ENCODE assay signal across 14 cellular contexts in the genomic region with DNA sequence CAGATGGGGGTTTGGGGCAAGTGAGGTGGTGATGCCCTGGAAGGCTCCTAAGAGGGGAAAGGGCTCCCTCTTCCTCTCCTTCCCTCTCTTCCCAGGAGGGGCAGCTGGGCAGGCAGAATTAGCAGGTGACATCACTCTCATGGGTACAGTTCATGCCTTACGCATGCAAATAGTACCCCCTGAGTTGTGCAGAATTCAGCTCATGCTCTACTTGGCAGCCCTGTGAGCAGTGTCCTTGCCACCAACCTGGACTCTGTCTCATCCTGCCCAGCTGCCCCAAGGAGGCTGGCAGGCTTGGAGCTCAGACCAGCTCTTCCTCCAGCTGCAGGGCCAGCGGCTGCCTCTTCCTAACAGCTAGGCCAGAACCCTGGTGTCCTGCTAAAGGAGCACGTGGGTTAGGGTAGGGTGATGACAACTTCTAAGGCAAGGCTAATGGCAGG. TPM values are rescaled to one million over a fixed set of nuclear protein-coding genes. Genes with fewer than 3 reads are reported as not detected.
A peak's percentile ranks its signal among the peaks of the same experiment; 100 is the strongest.
DNase-seq lines count a peak whose midpoint lies in the region; ATAC-seq and TF ChIP-seq lines count a peak whose summit lies in the region.
"Had no signal": no experiment of that assay in that cellular context is flagged by ENCODE, and none has a peak within 500 bp of the region (broad histone marks: within the 10 kb centered on the region; RNA-seq: fewer than 3 reads in every experiment).

No MANE protein-coding gene starts in this region.

- no peaks in the 10 kb centered on the region for H3K9me3 ChIP-seq in skeletal muscle tissue (ENCODE audit: control insufficient read depth in 3 of 3, low read length in 3 of 3)
- H3K9me3 ChIP-seq: gastroesophageal sphincter, uterus had no signal

- ATAC-seq in Right ventricle myocardium superior (ENCODE audit: poor library complexity) (peak; percentile 28), GM18502 (IDR thresholded peaks at IDR 0.05; ENCODE audit: poor library complexity, unreplicated experiment) (no peak)
- ATAC-seq in natural killer cell treated with Interleukin-12 subunit alpha and Interleukin-12 subunit beta and Interleukin-15 and Interleukin-18, amount 100 ng/mL, for 72 hours = no peak
- ATAC-seq: gastroesophageal sphincter had no signal

- H3K27ac Mint-ChIP-seq in activated CD4-positive, alpha-beta T cell treated with anti-CD3 and anti-CD28 coated beads, Interleukin-2, amount 10 ng/mL, durations not matched to agents 24 days and 14 days = no peak overlapping the region
- no peak overlapping the region for H3K27ac Mint-ChIP-seq in natural killer cell treated with Interleukin-12 subunit alpha and Interleukin-12 subunit beta and Interleukin-15 and Interleukin-18, amount 100 ng/mL, for 72 hours

- peak overlapping the region; percentile 79 for H3K27ac ChIP-seq in skeletal muscle tissue (ENCODE audit: low read depth, low read length)
- H3K27ac ChIP-seq: uterus had no signal

- H3K9ac ChIP-seq in skeletal muscle tissue (ENCODE audit: low read depth in 1 of 3, low read length in 3 of 3) = peak overlapping the region; percentile 25 to 80 (median 59)

- H3K4me3 Mint-ChIP-seq in activated CD4-positive, alpha-beta T cell treated with anti-CD3 and anti-CD28 coated beads, Interleukin-2, amount 10 ng/mL, durations not matched to agents 24 days and 14 days = peak overlapping the region; percentile 2
- no peak overlapping the region for H3K4me3 Mint-ChIP-seq in natural killer cell treated with Interleukin-12 subunit alpha and Interleukin-12 subunit beta and Interleukin-15 and Interleukin-18, amount 100 ng/mL, for 72 hours

- TF ChIP-seq CTCF in WI38 (IDR thresholded peaks at IDR 0.05; ENCODE audit: low read depth, low read length) = no peak
- TF ChIP-seq CTCF in GM13976 (IDR thresholded peaks at IDR 0.05; ENCODE audit: borderline replicate concordance, control extremely low read depth, extremely low read depth, insufficient read depth, missing control alignments) = no peak

- peaks cover 45 to 64% (median 62%) of the 10 kb centered on the region in 3 donors for H3K4me1 ChIP-seq in skeletal muscle tissue (ENCODE audit: control insufficient read depth in 3 of 3, insufficient read depth in 3 of 3, low read length in 3 of 3)

- in situ Hi-C loops in GM13976 (cut with MboI; ENCODE audit: low sequenced_read_pairs, unreplicated experiment) = no loop called here

- H3K4me3 ChIP-seq in WI38 (ENCODE audit: low read depth, low read length) = peak overlapping the region; percentile 91
- peak overlapping the region in 2 of 3 donors; percentile 6 to 45 for H3K4me3 ChIP-seq in skeletal muscle tissue (ENCODE audit: low read length in 3 of 3)
- H3K4me3 ChIP-seq: gastroesophageal sphincter, uterus had no signal

- no peak for DNase-seq in activated CD4-positive, alpha-beta T cell treated with anti-CD3 and anti-CD28 coated beads, Interleukin-2, amount 10 ng/mL, durations not matched to agents 24 days and 14 days
- no peak for DNase-seq in activated CD4-positive, alpha-beta T cell treated with anti-CD3 and anti-CD28 coated beads, Interleukin-2, amount 50 U/mL, for 4 hours
- DNase-seq in Right ventricle myocardium superior (peak; percentile 30), GM13976 (ENCODE audit: low spot score) (no peak)
- DNase-seq in natural killer cell treated with Interleukin-12 subunit alpha and Interleukin-12 subunit beta and Interleukin-15 and Interleukin-18, amount 100 ng/mL, for 72 hours (ENCODE audit: low spot score) = no peak
- DNase-seq: ACHN; anterior cingulate cortex; effector CD8-positive, alpha-beta T cell; uterus had no signal

- no peaks in the 10 kb centered on the region for H3K27me3 ChIP-seq in skeletal muscle tissue (ENCODE audit: control insufficient read depth in 3 of 3, insufficient read depth in 3 of 3, low read length in 3 of 3)
- H3K27me3 ChIP-seq: gastroesophageal sphincter, uterus had no signal

- H3K9me3 Mint-ChIP-seq in activated CD4-positive, alpha-beta T cell treated with anti-CD3 and anti-CD28 coated beads, Interleukin-2, amount 10 ng/mL, durations not matched to agents 24 days and 14 days = no peaks in the 10 kb centered on the region
- H3K9me3 Mint-ChIP-seq in natural killer cell treated with Interleukin-12 subunit alpha and Interleukin-12 subunit beta and Interleukin-15 and Interleukin-18, amount 100 ng/mL, for 72 hours = no peaks in the 10 kb centered on the region

- peaks cover 12% of the 10 kb centered on the region for H3K36me3 Mint-ChIP-seq in activated CD4-positive, alpha-beta T cell treated with anti-CD3 and anti-CD28 coated beads, Interleukin-2, amount 10 ng/mL, durations not matched to agents 24 days and 14 days (ENCODE audit: low read depth)
- H3K36me3 Mint-ChIP-seq in natural killer cell treated with Interleukin-12 subunit alpha and Interleukin-12 subunit beta and Interleukin-15 and Interleukin-18, amount 100 ng/mL, for 72 hours = no peaks in the 10 kb centered on the region

- H3K36me3 ChIP-seq in skeletal muscle tissue (ENCODE audit: control insufficient read depth in 3 of 3, insufficient read depth in 3 of 3, low read length in 3 of 3) = no peaks in the 10 kb centered on the region
- H3K36me3 ChIP-seq: gastroesophageal sphincter, uterus had no signal

- intact Hi-C loops in activated CD4-positive, alpha-beta T cell treated with anti-CD3 and anti-CD28 coated beads, Interleukin-2, amount 10 ng/mL, durations not matched to agents 24 days and 14 days (cut with micrococcal nuclease) = no loop called here
- intact Hi-C loops in Right ventricle myocardium superior (cut with DNase I) = no loop called here

- peaks cover 38% of the 10 kb centered on the region for H3K4me1 Mint-ChIP-seq in activated CD4-positive, alpha-beta T cell treated with anti-CD3 and anti-CD28 coated beads, Interleukin-2, amount 10 ng/mL, durations not matched to agents 24 days and 14 days
- peaks cover 12 to 30% of the 10 kb centered on the region in 2 donors for H3K4me1 Mint-ChIP-seq in natural killer cell treated with Interleukin-12 subunit alpha and Interleukin-12 subunit beta and Interleukin-15 and Interleukin-18, amount 100 ng/mL, for 72 hours (ENCODE audit: low read depth in 2 of 2)

- H3K27me3 Mint-ChIP-seq in activated CD4-positive, alpha-beta T cell treated with anti-CD3 and anti-CD28 coated beads, Interleukin-2, amount 10 ng/mL, durations not matched to agents 24 days and 14 days = no peaks in the 10 kb centered on the region
- peaks cover 0 to 2% of the 10 kb centered on the region in 2 donors for H3K27me3 Mint-ChIP-seq in natural killer cell treated with Interleukin-12 subunit alpha and Interleukin-12 subunit beta and Interleukin-15 and Interleukin-18, amount 100 ng/mL, for 72 hours

RNA-seq across cellular contexts. Expression of a gene that starts 3.3 kb away (rescaled TPM):
- 8.4 and 9.8 TPM in 2 replicates for total RNA-seq in activated CD4-positive, alpha-beta T cell treated with anti-CD3 and anti-CD28 coated beads, Interleukin-2, amount 10 ng/mL, durations not matched to agents 24 days and 14 days
- total RNA-seq in Right ventricle myocardium superior (0.46 TPM), skeletal muscle tissue (0.52 TPM)
- total RNA-seq in natural killer cell treated with Interleukin-12 subunit alpha and Interleukin-12 subunit beta and Interleukin-15 and Interleukin-18, amount 100 ng/mL, for 72 hours = 10 to 100 TPM in 1 of 2 donors, 1 to 10 TPM in 1; 7.7 to 13.1 TPM

RNA-seq across cellular contexts. Expression of a gene that starts 27.4 kb away (rescaled TPM):
- 0.33 TPM in 1 of 2 replicates, not detected in the other for total RNA-seq in activated CD4-positive, alpha-beta T cell treated with anti-CD3 and anti-CD28 coated beads, Interleukin-2, amount 10 ng/mL, durations not matched to agents 24 days and 14 days
- total RNA-seq in Right ventricle myocardium superior (10.7 TPM), skeletal muscle tissue (11.5 TPM)
- total RNA-seq in natural killer cell treated with Interleukin-12 subunit alpha and Interleukin-12 subunit beta and Interleukin-15 and Interleukin-18, amount 100 ng/mL, for 72 hours = under 1 TPM in 1 of 2 donors, not detected in 1; 0.17 TPM
- total RNA-seq: T-helper 1 cell treated with Interleukin-12 subunit alpha and Interleukin-12 subunit beta and Interleukin-4 antibody, amounts not matched to agents 30 ng/mL and 1 ng/mL, for 36 hours had no signal
